1 cellular context compared by ENCODE assay signal in the genomic region with DNA sequence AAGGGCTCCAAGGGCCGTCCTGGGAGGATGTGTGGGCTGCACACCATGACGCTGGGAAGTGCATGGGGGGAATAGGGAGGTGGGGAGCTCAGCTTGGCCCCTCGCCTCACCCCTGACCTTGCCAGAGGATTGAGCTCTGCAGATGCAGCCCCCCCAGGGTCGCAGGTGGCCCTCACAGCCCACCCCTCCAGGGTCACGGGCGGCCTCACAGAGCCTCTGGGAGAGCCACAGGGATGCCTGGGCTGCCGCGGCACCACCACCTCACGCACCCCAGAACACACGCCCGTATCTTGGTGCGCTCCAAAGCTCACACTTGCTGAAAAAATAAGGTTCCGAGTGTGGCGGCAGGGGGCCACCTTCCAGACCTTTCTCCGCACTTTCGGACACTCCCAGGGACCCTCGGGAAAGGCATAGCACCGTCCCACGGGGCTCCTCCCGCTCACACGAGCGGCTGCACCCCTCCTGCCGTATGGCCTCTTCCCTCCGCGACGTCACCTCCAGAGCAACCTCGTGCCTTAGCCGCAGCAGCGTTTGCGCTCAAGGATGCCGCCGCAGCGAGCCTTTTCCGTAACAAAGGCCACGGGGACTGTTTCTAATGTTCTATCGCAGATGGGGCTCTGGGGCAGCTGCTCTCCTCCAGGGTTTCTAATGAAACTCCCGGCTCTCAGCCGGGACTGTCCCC.
TF ChIP-seq lines count a peak whose summit lies in the region.

No MANE protein-coding gene starts in this region.

TF ChIP-seq in GM23338, 12 proteins besides CTCF, POLR2A, EP300 and RAD21 (continued from another document):
- TF ChIP-seq, protein P1, sequence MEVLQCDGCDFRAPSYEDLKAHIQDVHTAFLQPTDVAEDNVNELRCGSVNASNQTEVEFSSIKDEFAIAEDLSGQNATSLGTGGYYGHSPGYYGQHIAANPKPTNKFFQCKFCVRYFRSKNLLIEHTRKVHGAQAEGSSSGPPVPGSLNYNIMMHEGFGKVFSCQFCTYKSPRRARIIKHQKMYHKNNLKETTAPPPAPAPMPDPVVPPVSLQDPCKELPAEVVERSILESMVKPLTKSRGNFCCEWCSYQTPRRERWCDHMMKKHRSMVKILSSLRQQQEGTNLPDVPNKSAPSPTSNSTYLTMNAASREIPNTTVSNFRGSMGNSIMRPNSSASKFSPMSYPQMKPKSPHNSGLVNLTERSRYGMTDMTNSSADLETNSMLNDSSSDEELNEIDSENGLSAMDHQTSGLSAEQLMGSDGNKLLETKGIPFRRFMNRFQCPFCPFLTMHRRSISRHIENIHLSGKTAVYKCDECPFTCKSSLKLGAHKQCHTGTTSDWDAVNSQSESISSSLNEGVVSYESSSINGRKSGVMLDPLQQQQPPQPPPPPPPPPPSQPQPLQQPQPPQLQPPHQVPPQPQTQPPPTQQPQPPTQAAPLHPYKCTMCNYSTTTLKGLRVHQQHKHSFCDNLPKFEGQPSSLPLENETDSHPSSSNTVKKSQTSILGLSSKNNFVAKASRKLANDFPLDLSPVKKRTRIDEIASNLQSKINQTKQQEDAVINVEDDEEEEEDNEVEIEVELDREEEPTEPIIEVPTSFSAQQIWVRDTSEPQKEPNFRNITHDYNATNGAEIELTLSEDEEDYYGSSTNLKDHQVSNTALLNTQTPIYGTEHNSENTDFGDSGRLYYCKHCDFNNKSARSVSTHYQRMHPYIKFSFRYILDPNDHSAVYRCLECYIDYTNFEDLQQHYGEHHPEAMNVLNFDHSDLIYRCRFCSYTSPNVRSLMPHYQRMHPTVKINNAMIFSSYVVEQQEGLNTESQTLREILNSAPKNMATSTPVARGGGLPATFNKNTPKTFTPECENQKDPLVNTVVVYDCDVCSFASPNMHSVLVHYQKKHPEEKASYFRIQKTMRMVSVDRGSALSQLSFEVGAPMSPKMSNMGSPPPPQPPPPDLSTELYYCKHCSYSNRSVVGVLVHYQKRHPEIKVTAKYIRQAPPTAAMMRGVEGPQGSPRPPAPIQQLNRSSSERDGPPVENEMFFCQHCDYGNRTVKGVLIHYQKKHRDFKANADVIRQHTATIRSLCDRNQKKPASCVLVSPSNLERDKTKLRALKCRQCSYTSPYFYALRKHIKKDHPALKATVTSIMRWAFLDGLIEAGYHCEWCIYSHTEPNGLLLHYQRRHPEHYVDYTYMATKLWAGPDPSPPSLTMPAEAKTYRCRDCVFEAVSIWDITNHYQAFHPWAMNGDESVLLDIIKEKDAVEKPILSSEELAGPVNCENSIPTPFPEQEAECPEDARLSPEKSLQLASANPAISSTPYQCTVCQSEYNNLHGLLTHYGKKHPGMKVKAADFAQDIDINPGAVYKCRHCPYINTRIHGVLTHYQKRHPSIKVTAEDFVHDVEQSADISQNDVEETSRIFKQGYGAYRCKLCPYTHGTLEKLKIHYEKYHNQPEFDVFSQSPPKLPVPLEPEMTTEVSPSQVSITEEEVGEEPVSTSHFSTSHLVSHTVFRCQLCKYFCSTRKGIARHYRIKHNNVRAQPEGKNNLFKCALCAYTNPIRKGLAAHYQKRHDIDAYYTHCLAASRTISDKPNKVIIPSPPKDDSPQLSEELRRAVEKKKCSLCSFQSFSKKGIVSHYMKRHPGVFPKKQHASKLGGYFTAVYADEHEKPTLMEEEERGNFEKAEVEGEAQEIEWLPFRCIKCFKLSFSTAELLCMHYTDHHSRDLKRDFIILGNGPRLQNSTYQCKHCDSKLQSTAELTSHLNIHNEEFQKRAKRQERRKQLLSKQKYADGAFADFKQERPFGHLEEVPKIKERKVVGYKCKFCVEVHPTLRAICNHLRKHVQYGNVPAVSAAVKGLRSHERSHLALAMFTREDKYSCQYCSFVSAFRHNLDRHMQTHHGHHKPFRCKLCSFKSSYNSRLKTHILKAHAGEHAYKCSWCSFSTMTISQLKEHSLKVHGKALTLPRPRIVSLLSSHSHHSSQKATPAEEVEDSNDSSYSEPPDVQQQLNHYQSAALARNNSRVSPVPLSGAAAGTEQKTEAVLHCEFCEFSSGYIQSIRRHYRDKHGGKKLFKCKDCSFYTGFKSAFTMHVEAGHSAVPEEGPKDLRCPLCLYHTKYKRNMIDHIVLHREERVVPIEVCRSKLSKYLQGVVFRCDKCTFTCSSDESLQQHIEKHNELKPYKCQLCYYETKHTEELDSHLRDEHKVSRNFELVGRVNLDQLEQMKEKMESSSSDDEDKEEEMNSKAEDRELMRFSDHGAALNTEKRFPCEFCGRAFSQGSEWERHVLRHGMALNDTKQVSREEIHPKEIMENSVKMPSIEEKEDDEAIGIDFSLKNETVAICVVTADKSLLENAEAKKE (CRISPR knock-in tag; IDR thresholded peaks at IDR 0.05), result no peak
